Comparison of ENCODE assay signal across 18 cellular contexts in the genomic region with DNA sequence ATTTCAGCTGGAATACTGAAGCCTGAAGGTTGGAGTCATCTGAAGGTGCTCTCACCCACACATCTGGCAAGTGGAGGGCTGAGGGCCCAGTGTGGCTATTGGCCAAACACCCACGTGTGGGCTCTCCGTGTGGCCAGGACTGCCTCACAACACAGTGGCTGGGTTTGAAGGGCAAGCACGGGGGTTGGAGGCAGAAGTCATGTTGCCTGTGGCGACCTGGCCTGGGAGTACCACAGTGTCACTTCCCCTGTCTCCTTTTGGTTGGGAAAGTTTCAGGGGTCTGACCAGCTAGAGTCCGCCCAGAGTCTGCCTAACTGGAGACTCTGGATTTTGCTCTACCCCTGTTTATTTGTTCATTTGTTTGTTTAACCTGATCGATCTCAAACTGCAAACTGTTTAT.
DNase-seq lines count a peak whose midpoint lies in the region; ATAC-seq and TF ChIP-seq lines count a peak whose summit lies in the region.
"Had no signal": no experiment of that assay in that cellular context is flagged by ENCODE, and none has a peak within 500 bp of the region (broad histone marks: within the 10 kb centered on the region; RNA-seq: fewer than 3 reads in every experiment).

No MANE protein-coding gene starts in this region.

- H3K36me3 ChIP-seq in right atrium auricular region: no peaks in the 10 kb centered on the region
- no peaks in the 10 kb centered on the region for H3K36me3 ChIP-seq in left ventricle myocardium inferior
- no peaks in the 10 kb centered on the region for H3K36me3 ChIP-seq in right lobe of liver
- H3K36me3 ChIP-seq in upper lobe of right lung: no peaks in the 10 kb centered on the region
- H3K36me3 ChIP-seq: HAP-1 had no signal

- no peak for ATAC-seq in activated CD4-positive, CD25-positive, alpha-beta regulatory T cell treated with anti-CD3 and anti-CD28 coated beads, Interleukin-2, amount 50 U/mL, for 24 hours
- peak in 3 of 4 donors; percentile 13 to 58 (median 36) for ATAC-seq in right lobe of liver
- ATAC-seq in upper lobe of right lung: no peak
- ATAC-seq: Right ventricle myocardium inferior had no signal

- WGBS in right lobe of liver (ENCODE audit: insufficient coverage, low coverage, low lambda C conversion rate, missing lambda C conversion rate): 60% methylated on average over 1 of the region's 6 CpGs

- H3K4me1 ChIP-seq in right atrium auricular region (no peaks in the 10 kb centered on the region), left ventricle myocardium inferior (peaks cover 5% of the 10 kb centered on the region), right lobe of liver (no peaks in the 10 kb centered on the region), upper lobe of right lung (peaks cover 4% of the 10 kb centered on the region)
- H3K4me1 ChIP-seq: HAP-1 had no signal

- H3K9me3 ChIP-seq in right atrium auricular region: peaks cover 0 to 10% of the 10 kb centered on the region in 2 donors
- peaks cover 33% of the 10 kb centered on the region for H3K9me3 ChIP-seq in left ventricle myocardium inferior (replicated peaks)
- H3K9me3 ChIP-seq in right lobe of liver: no peaks in the 10 kb centered on the region
- H3K9me3 ChIP-seq in upper lobe of right lung: no peaks in the 10 kb centered on the region
- H3K9me3 ChIP-seq: HAP-1 had no signal

- H3K27ac ChIP-seq in right atrium auricular region: no peak overlapping the region
- no peak overlapping the region for H3K27ac ChIP-seq in left ventricle myocardium inferior (replicated peaks)
- no peak overlapping the region for H3K27ac ChIP-seq in right lobe of liver
- no peak overlapping the region for H3K27ac ChIP-seq in upper lobe of right lung
- H3K27ac ChIP-seq: 22Rv1 had no signal

- no peaks in the 10 kb centered on the region for H3K27me3 ChIP-seq in right atrium auricular region
- peaks cover 48% of the 10 kb centered on the region for H3K27me3 ChIP-seq in left ventricle myocardium inferior (ENCODE audit: low read depth)
- no peaks in the 10 kb centered on the region for H3K27me3 ChIP-seq in right lobe of liver
- peaks cover 9% of the 10 kb centered on the region for H3K27me3 ChIP-seq in upper lobe of right lung

- DNase-seq in activated CD4-positive, CD25-positive, alpha-beta regulatory T cell treated with anti-CD3 and anti-CD28 coated beads, Interleukin-2, amount 50 U/mL, for 72 hours: peak; percentile 21
- peak; percentile 23 for DNase-seq in right atrium auricular region (ENCODE audit: low spot score)
- DNase-seq in left ventricle myocardium inferior: no peak
- DNase-seq in right lobe of liver: peak in 1 of 3 donors; percentile 34
- peak; percentile 55 for DNase-seq in upper lobe of right lung
- DNase-seq in HT-29 (ENCODE audit: low spot score): no peak
- no peak for DNase-seq in kidney tubule cell (ENCODE audit: low spot score)
- DNase-seq: GF-D8, KG1, NCI-H1105 treated with DMSO at 0.1 percent for 48 hours, NCI-H1694, NCI-H2081 treated with DMSO at 0.1 percent for 48 hours, NCI-H510A, NCI-H774 had no signal

- TF ChIP-seq POLR2A in right lobe of liver (IDR thresholded peaks at IDR 0.05): no peak

- no peak for TF ChIP-seq CTCF in right atrium auricular region (IDR thresholded peaks at IDR 0.05)
- no peak for TF ChIP-seq CTCF in left ventricle myocardium inferior (IDR thresholded peaks at IDR 0.05; ENCODE audit: borderline replicate concordance)
- TF ChIP-seq CTCF in right lobe of liver (IDR thresholded peaks at IDR 0.05): no peak
- no peak for TF ChIP-seq CTCF in upper lobe of right lung (IDR thresholded peaks at IDR 0.05)

- H3K4me3 ChIP-seq in right atrium auricular region: no peak overlapping the region
- H3K4me3 ChIP-seq in left ventricle myocardium inferior: no peak overlapping the region
- H3K4me3 ChIP-seq in right lobe of liver: no peak overlapping the region
- no peak overlapping the region for H3K4me3 ChIP-seq in upper lobe of right lung
- H3K4me3 ChIP-seq: HAP-1 had no signal

- intact Hi-C loops in left ventricle myocardium inferior (cut with micrococcal nuclease) (no loop called here), right lobe of liver (cut with DNase I) (no loop called here), upper lobe of right lung (cut with DNase I) (no loop called here)

Comparison
In these comparisons a context has a peak if more than half of its experiments do, and no peak if none do; other contexts are left out.
1. DNase-seq: peak in activated CD4-positive, CD25-positive, alpha-beta regulatory T cell treated with anti-CD3 and anti-CD28 coated beads, Interleukin-2, amount 50 U/mL, for 72 hours (single experiment), right atrium auricular region (single experiment) and upper lobe of right lung (single experiment); none in left ventricle myocardium inferior (single experiment), HT-29 (single experiment) and kidney tubule cell (single experiment).
2. ATAC-seq: peak in right lobe of liver (3 of 4); none in activated CD4-positive, CD25-positive, alpha-beta regulatory T cell treated with anti-CD3 and anti-CD28 coated beads, Interleukin-2, amount 50 U/mL, for 24 hours (0 of 2) and upper lobe of right lung (single experiment).